ENCODE assay signal across 25 cellular contexts in the genomic region with DNA sequence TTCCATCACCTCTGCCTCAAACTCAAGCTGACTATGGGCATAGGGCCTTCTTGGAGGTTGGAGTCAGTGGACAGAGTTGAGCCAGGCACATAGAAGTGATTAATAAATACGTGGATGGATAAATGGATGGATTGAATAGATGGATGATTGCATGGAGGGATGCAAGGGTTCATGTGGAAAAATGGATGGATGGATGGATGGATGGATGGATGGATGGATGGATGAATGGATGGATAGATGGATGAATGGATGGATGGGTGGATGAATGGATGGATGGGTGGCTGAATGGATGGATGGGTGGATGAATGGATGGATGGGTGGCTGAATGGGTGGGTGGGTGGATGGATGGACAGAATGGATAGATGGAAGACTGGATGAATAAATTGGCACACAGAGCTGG.
"Had no signal": no experiment of that assay in that cellular context is flagged by ENCODE, and none has a peak within 500 bp of the region (broad histone marks: within the 10 kb centered on the region; RNA-seq: fewer than 3 reads in every experiment).

No MANE protein-coding gene starts in this region.

- H3K4me3 Mint-ChIP-seq: activated CD4-positive, alpha-beta T cell treated with anti-CD3 and anti-CD28 coated beads, Interleukin-2, amount 10 ng/mL, durations not matched to agents 24 days and 14 days; activated CD8-positive, alpha-beta T cell treated with anti-CD3 and anti-CD28 coated beads, Interleukin-2, amount 10 ng/mL, durations not matched to agents 7 days and 5 days; activated naive CD4-positive, alpha-beta T cell treated with anti-CD3 and anti-CD28 coated beads, Interleukin-2, amount 50 U/mL, for 24 hours; activated naive CD8-positive, alpha-beta T cell treated with anti-CD3 and anti-CD28 coated beads, Interleukin-2, amount 10 ng/mL, durations not matched to agents 7 days and 5 days; activated T-cell treated with anti-CD3 and anti-CD28 coated beads, Interleukin-2, amount 50 U/mL, for 24 hours had no signal

- H3K27ac Mint-ChIP-seq: activated CD4-positive, alpha-beta T cell treated with anti-CD3 and anti-CD28 coated beads, Interleukin-2, amount 10 ng/mL, durations not matched to agents 24 days and 14 days; activated CD8-positive, alpha-beta T cell treated with anti-CD3 and anti-CD28 coated beads, Interleukin-2, amount 10 ng/mL, durations not matched to agents 7 days and 5 days; activated naive CD4-positive, alpha-beta T cell treated with anti-CD3 and anti-CD28 coated beads, Interleukin-2, amount 50 U/mL, for 24 hours; activated naive CD8-positive, alpha-beta T cell treated with anti-CD3 and anti-CD28 coated beads, Interleukin-2, amount 10 ng/mL, durations not matched to agents 7 days and 5 days; activated T-cell treated with anti-CD3 and anti-CD28 coated beads, Interleukin-2, amount 50 U/mL, for 24 hours; activated T-helper 2 cell treated with anti-CD3 and anti-CD28 coated beads, Interferon-gamma antibody, Interleukin-2, Interleukin-4, amounts not matched to agents 10 μg/mL and 5 μg/mL and 100 μg/mL, durations not matched to agents 14 hours and 24 hours and 36 hours had no signal

- H3K9me3 Mint-ChIP-seq: activated CD4-positive, alpha-beta T cell treated with anti-CD3 and anti-CD28 coated beads, Interleukin-2, amount 10 ng/mL, durations not matched to agents 24 days and 14 days; activated naive CD4-positive, alpha-beta T cell treated with anti-CD3 and anti-CD28 coated beads, Interleukin-2, amount 50 U/mL, for 24 hours; activated naive CD8-positive, alpha-beta T cell treated with anti-CD3 and anti-CD28 coated beads, Interleukin-2, amount 10 ng/mL, durations not matched to agents 7 days and 5 days; activated T-cell treated with anti-CD3 and anti-CD28 coated beads, Interleukin-2, amount 50 U/mL, for 24 hours; activated T-helper 2 cell treated with anti-CD3 and anti-CD28 coated beads, Interferon-gamma antibody, Interleukin-2, Interleukin-4, amounts not matched to agents 10 μg/mL and 5 μg/mL and 100 μg/mL, durations not matched to agents 14 hours and 24 hours and 36 hours had no signal

- H3K4me1 ChIP-seq: ascending aorta had no signal

- H3K36me3 ChIP-seq: ascending aorta, cardiac muscle cell had no signal

- H3K4me1 Mint-ChIP-seq: activated naive CD8-positive, alpha-beta T cell treated with anti-CD3 and anti-CD28 coated beads, Interleukin-2, amount 10 ng/mL, durations not matched to agents 7 days and 5 days had no signal

- ATAC-seq: activated CD8-positive, alpha-beta T cell treated with anti-CD3 and anti-CD28 coated beads, Interleukin-2, amount 10 ng/mL, durations not matched to agents 7 days and 5 days; PC-3 had no signal

- H3K27me3 ChIP-seq: ascending aorta had no signal

- DNase-seq: activated CD4-positive, alpha-beta T cell treated with anti-CD3 and anti-CD28 coated beads, Interleukin-2, amount 10 ng/mL, durations not matched to agents 24 days and 14 days; activated CD4-positive, alpha-beta T cell treated with anti-CD3 and anti-CD28 coated beads, Interleukin-2, amount 50 U/mL, for 48 hours; activated CD8-positive, alpha-beta T cell treated with anti-CD3 and anti-CD28 coated beads, Interleukin-2, amount 10 ng/mL, durations not matched to agents 7 days and 5 days; activated gamma-delta T cell; activated naive CD4-positive, alpha-beta T cell treated with Interleukin-2 at 50 U/mL for 16 hours; activated naive CD8-positive, alpha-beta T cell treated with anti-CD3 and anti-CD28 coated beads, Interleukin-2, amount 10 ng/mL, durations not matched to agents 7 days and 5 days; activated T-cell treated with anti-CD3 and anti-CD28 coated beads, Interleukin-2, amount 50 U/mL, for 24 hours; amygdala; Kasumi-1; MM.1S; MV-4-11; NCI-H1092; NCI-H1436 treated with DMSO at 0.1 percent for 48 hours; NCI-H1694 treated with DMSO at 0.1 percent for 48 hours; NCI-H2029; NCI-H345; NCI-H524 treated with DMSO at 0.1 percent for 48 hours; NK-92 treated with Interleukin-12 subunit alpha and Interleukin-12 subunit beta, amount 100 ng/mL, for 24 hours; PC-3; Right ventricle myocardium superior; T1000 had no signal

- H3K9me3 ChIP-seq: ascending aorta had no signal

- H3K4me3 ChIP-seq: ascending aorta, cardiac muscle cell had no signal

- H3K27ac ChIP-seq: ascending aorta had no signal

- H3K36me3 Mint-ChIP-seq: activated naive CD4-positive, alpha-beta T cell treated with anti-CD3 and anti-CD28 coated beads, Interleukin-2, amount 50 U/mL, for 24 hours; activated naive CD8-positive, alpha-beta T cell treated with anti-CD3 and anti-CD28 coated beads, Interleukin-2, amount 10 ng/mL, durations not matched to agents 7 days and 5 days had no signal
